In genomic region chr15:72535911-72536310, GRCh38 we compare ENCODE assay signal across 17 cellular contexts.
DNase-seq lines count a peak whose midpoint lies in the region; ATAC-seq and TF ChIP-seq lines count a peak whose summit lies in the region.
"Had no signal": no experiment of that assay in that cellular context is flagged by ENCODE, and none has a peak within 500 bp of the region (broad histone marks: within the 10 kb centered on the region; RNA-seq: fewer than 3 reads in every experiment).

No MANE protein-coding gene starts in this region.

- POLR2A ChIA-PET in activated CD4-positive, alpha-beta memory T cell treated with anti-CD3 and anti-CD28 coated beads, Interleukin-2, amount 10 ng/mL, durations not matched to agents 7 days and 5 days (lab: Charles Lee), result no interaction called here

- H3K36me3 Mint-ChIP-seq in activated T-cell treated with anti-CD3 and anti-CD28 coated beads, Interleukin-2, amount 50 U/mL, for 72 hours (ENCODE audit: insufficient read depth in 2 of 2), result peaks cover 4 to 13% of the 10 kb centered on the region in 2 donors
- peaks cover 16% of the 10 kb centered on the region for H3K36me3 Mint-ChIP-seq in activated CD4-positive, alpha-beta memory T cell treated with anti-CD3 and anti-CD28 coated beads, Interleukin-2, amount 10 ng/mL, durations not matched to agents 7 days and 5 days (ENCODE audit: low read depth)

- no peak for TF ChIP-seq CTCF in fibroblast of villous mesenchyme (IDR thresholded peaks at IDR 0.05; ENCODE audit: insufficient read depth, low read depth, low read length)

- ATAC-seq in activated T-cell treated with anti-CD3 and anti-CD28 coated beads, Interleukin-2, amount 50 U/mL, for 72 hours (replicated peaks in 1 of 2), result no peak
- ATAC-seq: CD8-positive, alpha-beta T cell; SK-N-SH treated with all-trans-retinoic acid at 6 μM for 48 hours had no signal

- H3K4me3 ChIP-seq in fibroblast of villous mesenchyme (ENCODE audit: low read depth, low read length), result no peak overlapping the region
- H3K4me3 ChIP-seq: BLaER1 treated with 17β-estradiol and CSF1 and Interleukin-3, amounts not matched to agents 10 nM and 100 nM; HAP-1 had no signal

- DNase-seq in AG20443 (ENCODE audit: low spot score), result peak; percentile 13
- DNase-seq in LHCN-M2 (ENCODE audit: low read depth), result peak; percentile 31
- DNase-seq in fibroblast of villous mesenchyme (ENCODE audit: low read depth), result peak; percentile 21
- peak; percentile 21 for DNase-seq in renal cortical epithelial cell (ENCODE audit: low read depth)
- DNase-seq in activated T-cell treated with anti-CD3 and anti-CD28 coated beads, Interleukin-2, amount 50 U/mL, for 72 hours, result no peak
- no peak for DNase-seq in activated CD4-positive, alpha-beta memory T cell treated with anti-CD3 and anti-CD28 coated beads, Interleukin-2, amount 10 ng/mL, durations not matched to agents 7 days and 5 days
- DNase-seq in activated CD4-positive, alpha-beta T cell treated with anti-CD3 and anti-CD28 coated beads, Interleukin-2, amount 50 U/mL, for 4 hours, result no peak
- DNase-seq: Calu3; CD8-positive, alpha-beta T cell; IMR-90; NCI-H1105; NCI-H2081; NCI-H446 treated with DMSO at 0.1 percent for 48 hours; SIG-M5 had no signal

- no peak overlapping the region for H3K4me3 Mint-ChIP-seq in activated T-cell treated with anti-CD3 and anti-CD28 coated beads, Interleukin-2, amount 50 U/mL, for 72 hours
- H3K4me3 Mint-ChIP-seq in activated CD4-positive, alpha-beta memory T cell treated with anti-CD3 and anti-CD28 coated beads, Interleukin-2, amount 10 ng/mL, durations not matched to agents 7 days and 5 days, result no peak overlapping the region
- H3K4me3 Mint-ChIP-seq: CD8-positive, alpha-beta T cell had no signal

- H3K4me1 Mint-ChIP-seq in activated T-cell treated with anti-CD3 and anti-CD28 coated beads, Interleukin-2, amount 50 U/mL, for 72 hours (ENCODE audit: low read depth), result peaks cover 43% of the 10 kb centered on the region
- peaks cover 23% of the 10 kb centered on the region for H3K4me1 Mint-ChIP-seq in activated CD4-positive, alpha-beta memory T cell treated with anti-CD3 and anti-CD28 coated beads, Interleukin-2, amount 10 ng/mL, durations not matched to agents 7 days and 5 days

- CTCF ChIA-PET in activated CD4-positive, alpha-beta memory T cell treated with anti-CD3 and anti-CD28 coated beads, Interleukin-2, amount 10 ng/mL, durations not matched to agents 7 days and 5 days (lab: Charles Lee), result interaction anchor here (0.5 kb wide), 1 partner anchor 12 kb away, joined by 3 read pairs; no protein-coding TSS in a partner anchor

- no peak overlapping the region for H3K27ac Mint-ChIP-seq in activated T-cell treated with anti-CD3 and anti-CD28 coated beads, Interleukin-2, amount 50 U/mL, for 72 hours
- no peak overlapping the region for H3K27ac Mint-ChIP-seq in activated CD4-positive, alpha-beta memory T cell treated with anti-CD3 and anti-CD28 coated beads, Interleukin-2, amount 10 ng/mL, durations not matched to agents 7 days and 5 days
- H3K27ac Mint-ChIP-seq: CD8-positive, alpha-beta T cell had no signal

- H3K27me3 Mint-ChIP-seq in activated T-cell treated with anti-CD3 and anti-CD28 coated beads, Interleukin-2, amount 50 U/mL, for 72 hours (ENCODE audit: low read depth), result no peaks in the 10 kb centered on the region
- H3K27me3 Mint-ChIP-seq in activated CD4-positive, alpha-beta memory T cell treated with anti-CD3 and anti-CD28 coated beads, Interleukin-2, amount 10 ng/mL, durations not matched to agents 7 days and 5 days, result no peaks in the 10 kb centered on the region

- peaks cover 0 to 5% of the 10 kb centered on the region in 2 donors for H3K9me3 Mint-ChIP-seq in activated T-cell treated with anti-CD3 and anti-CD28 coated beads, Interleukin-2, amount 50 U/mL, for 72 hours
- peaks cover 2% of the 10 kb centered on the region for H3K9me3 Mint-ChIP-seq in activated CD4-positive, alpha-beta memory T cell treated with anti-CD3 and anti-CD28 coated beads, Interleukin-2, amount 10 ng/mL, durations not matched to agents 7 days and 5 days

Comparison
In these comparisons a context has a peak if more than half of its experiments do, and no peak if none do; other contexts are left out.
1. DNase-seq: peak in AG20443 (single experiment), LHCN-M2 (single experiment), fibroblast of villous mesenchyme (single experiment) and renal cortical epithelial cell (single experiment); none in activated T-cell treated with anti-CD3 and anti-CD28 coated beads, Interleukin-2, amount 50 U/mL, for 72 hours (0 of 2), activated CD4-positive, alpha-beta memory T cell treated with anti-CD3 and anti-CD28 coated beads, Interleukin-2, amount 10 ng/mL, durations not matched to agents 7 days and 5 days (single experiment) and activated CD4-positive, alpha-beta T cell treated with anti-CD3 and anti-CD28 coated beads, Interleukin-2, amount 50 U/mL, for 4 hours (0 of 2).